9 cellular contexts compared by ENCODE assay signal in the genomic region with DNA sequence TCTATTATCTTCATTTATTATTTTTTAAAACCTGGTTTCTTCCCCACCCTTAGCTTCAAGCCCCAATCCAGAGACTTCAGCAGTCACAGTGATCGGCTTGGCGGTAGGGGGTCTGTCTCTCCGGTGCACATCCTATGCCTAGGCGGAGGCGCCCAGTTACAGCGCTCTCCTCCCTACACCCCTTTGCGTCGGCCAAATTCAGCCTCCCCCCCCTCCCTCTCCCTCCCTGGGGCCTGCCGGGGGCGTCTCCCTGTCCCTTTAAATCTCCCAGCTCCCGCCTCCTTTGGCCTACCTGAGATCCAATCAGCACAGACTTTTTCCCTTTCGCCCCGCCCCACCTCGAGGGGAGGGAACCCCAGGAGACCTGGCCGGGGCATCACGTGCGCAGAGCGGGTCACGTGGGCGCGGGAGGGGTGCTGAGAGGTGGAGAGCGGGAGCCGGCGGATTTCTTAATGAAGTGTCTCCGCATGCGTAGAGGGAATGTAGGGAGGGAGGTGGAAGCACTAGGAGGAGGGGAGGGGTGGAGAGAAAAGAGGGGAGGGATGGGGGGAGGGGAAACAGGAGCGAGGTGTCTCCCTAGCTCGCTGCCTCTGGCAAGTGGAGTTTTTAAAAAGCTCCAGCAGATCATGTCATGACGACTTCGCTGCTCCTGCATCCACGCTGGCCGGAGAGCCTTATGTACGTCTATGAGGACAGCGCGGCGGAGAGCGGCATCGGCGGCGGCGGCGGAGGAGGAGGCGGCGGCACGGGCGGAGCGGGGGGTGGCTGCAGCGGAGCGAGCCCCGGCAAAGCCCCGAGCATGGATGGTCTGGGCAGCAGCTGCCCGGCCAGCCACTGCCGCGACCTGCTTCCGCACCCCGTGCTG. TPM values are rescaled to one million over a fixed set of nuclear protein-coding genes. Genes with fewer than 3 reads are reported as not detected.
A peak's percentile ranks its signal among the peaks of the same experiment; 100 is the strongest.
DNase-seq lines count a peak whose midpoint lies in the region; ATAC-seq and TF ChIP-seq lines count a peak whose summit lies in the region.
"Had no signal": no experiment of that assay in that cellular context is flagged by ENCODE, and none has a peak within 500 bp of the region (broad histone marks: within the 10 kb centered on the region; RNA-seq: fewer than 3 reads in every experiment).

A gene with protein sequence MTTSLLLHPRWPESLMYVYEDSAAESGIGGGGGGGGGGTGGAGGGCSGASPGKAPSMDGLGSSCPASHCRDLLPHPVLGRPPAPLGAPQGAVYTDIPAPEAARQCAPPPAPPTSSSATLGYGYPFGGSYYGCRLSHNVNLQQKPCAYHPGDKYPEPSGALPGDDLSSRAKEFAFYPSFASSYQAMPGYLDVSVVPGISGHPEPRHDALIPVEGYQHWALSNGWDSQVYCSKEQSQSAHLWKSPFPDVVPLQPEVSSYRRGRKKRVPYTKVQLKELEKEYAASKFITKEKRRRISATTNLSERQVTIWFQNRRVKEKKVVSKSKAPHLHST (plus strand): TSS at position 556 of the 865 bp plus-strand sequence. CDS start 76 bp downstream, at position 632.

- in situ Hi-C loops in ACHN (cut with HindIII; ENCODE audit: low pct_ligation_motif_present, low pct_unique_long_range_greater_than_20kb, low sequenced_read_pairs): no loop called here

- TF ChIP-seq CTCF in HEK293 (tag by site-specific recombination; IDR thresholded peaks at IDR 0.05) (peak; percentile 9; the same call in 1 of the 2 replicates), osteocyte (IDR thresholded peaks at IDR 0.05) (no peak)

- POLR2A ChIA-PET in HEK293 (lab: Yijun Ruan, JAX): interaction anchor here (0.6 to 2.0 kb wide), 18 partner anchors 11 to 662 kb away, joined by 3 to 13 read pairs (median 4); a partner anchor contains a TSS

- H3K4me1 Mint-ChIP-seq in osteocyte (ENCODE audit: unreplicated experiment): peaks cover 9% of the 10 kb centered on the region

- no peaks in the 10 kb centered on the region for H3K9me3 ChIP-seq in HEK293 (ENCODE audit: control insufficient read depth, insufficient read depth, low read depth, low read length)

- H3K4me3 Mint-ChIP-seq in osteocyte (ENCODE audit: unreplicated experiment): no peak within 1 kb of the TSS

- DNase-seq in ACHN (peak; percentile 100), NCI-H82 treated with DMSO at 0.1 percent for 48 hours (lab: John Stamatoyannopoulos, UW; ENCODE audit: unreplicated experiment) (peak; percentile 97), ecto neural progenitor cell (ENCODE audit: low spot score) (peak; percentile 98), osteocyte (ENCODE audit: extremely low spot score, unreplicated experiment) (peak; percentile 84)

- no peak within 1 kb of the TSS for H3K27ac Mint-ChIP-seq in osteocyte (ENCODE audit: unreplicated experiment)

- peaks cover 6% of the 10 kb centered on the region; the same call in 1 of the 2 replicates for H3K4me1 ChIP-seq in HEK293 (ENCODE audit: control insufficient read depth, insufficient read depth, low read length)

- peak within 1 kb of the TSS; percentile 63 for H3K4me3 ChIP-seq in HEK293 (ENCODE audit: low read depth, low read length)

- peaks cover 91% of the 10 kb centered on the region for H3K27me3 Mint-ChIP-seq in osteocyte (ENCODE audit: unreplicated experiment)

- CTCF ChIA-PET in HEK293 (lab: Yijun Ruan, JAX): interaction anchor here (0.5 to 2.2 kb wide), 14 partner anchors 46 to 463 kb away, joined by 3 to 7 read pairs (median 4); a partner anchor contains a TSS

- H3K27ac ChIP-seq in HEK293 (ENCODE audit: extremely low read depth, low read depth, low read length): peak within 1 kb of the TSS; percentile 94

- ATAC-seq in GM18868 (IDR thresholded peaks at IDR 0.05; ENCODE audit: unreplicated experiment) (no peak), HG02973 (IDR thresholded peaks at IDR 0.05; ENCODE audit: unreplicated experiment) (no peak), GM18498 (IDR thresholded peaks at IDR 0.05; ENCODE audit: unreplicated experiment) (no peak)

- H3K36me3 Mint-ChIP-seq in osteocyte (ENCODE audit: unreplicated experiment): no peaks in the 10 kb centered on the region

- H3K36me3 ChIP-seq in HEK293 (ENCODE audit: control insufficient read depth in 2 of 2, insufficient read depth in 1 of 2, low read length in 2 of 2): no peaks in the 10 kb centered on the region

- H3K9me3 Mint-ChIP-seq in osteocyte (ENCODE audit: unreplicated experiment): no peaks in the 10 kb centered on the region

TF ChIP-seq in HEK293, 187 proteins besides CTCF, POLR2A, EP300 and RAD21 (continues in another document):
- TF ChIP-seq ZFP37 (tag by site-specific recombination; IDR thresholded peaks at IDR 0.05) (peak; percentile 29; the same call in 1 of the 2 replicates), ZNF24 (tag by site-specific recombination; IDR thresholded peaks at IDR 0.05) (peak; percentile 69; the same call in 1 of the 2 replicates), ZNF555 (tag by site-specific recombination; conservative IDR thresholded peaks at IDR 0.05) (no peak), SCRT2 (tag by site-specific recombination; IDR thresholded peaks at IDR 0.05) (no peak), ZNF596 (tag by site-specific recombination; IDR thresholded peaks at IDR 0.05) (peak; percentile 56; the same call in 1 of the 2 replicates), ZNF354C (tag by site-specific recombination; IDR thresholded peaks at IDR 0.05; ENCODE audit: borderline replicate concordance, low read depth) (no peak), SETDB1 (IDR thresholded peaks at IDR 0.05; ENCODE audit: insufficient read length, low read length) (no peak), ZNF571 (tag by site-specific recombination; IDR thresholded peaks at IDR 0.05) (no peak), ZNF114 (tag by site-specific recombination; IDR thresholded peaks at IDR 0.05) (no peak), MZF1 (tag by site-specific recombination; IDR thresholded peaks at IDR 0.05; ENCODE audit: borderline replicate concordance) (no peak), ZSCAN16 (tag by site-specific recombination; IDR thresholded peaks at IDR 0.05) (no peak), ZNF214 (tag by site-specific recombination; IDR thresholded peaks at IDR 0.05; ENCODE audit: borderline replicate concordance) (no peak), KLF8 (tag by site-specific recombination; IDR thresholded peaks at IDR 0.05) (peak; percentile 94), ZFP41 (tag by site-specific recombination; IDR thresholded peaks at IDR 0.05; ENCODE audit: borderline replicate concordance) (no peak), ZNF37A (tag by site-specific recombination; IDR thresholded peaks at IDR 0.05) (no peak), ZNF223 (tag by site-specific recombination; IDR thresholded peaks at IDR 0.05) (no peak), ZNF658 (tag by site-specific recombination; IDR thresholded peaks at IDR 0.05) (no peak), ZNF202 (tag by site-specific recombination; IDR thresholded peaks at IDR 0.05; ENCODE audit: borderline replicate concordance) (no peak), FEZF1 (tag by site-specific recombination; IDR thresholded peaks at IDR 0.05) (no peak), ZNF391 (tag by site-specific recombination; IDR thresholded peaks at IDR 0.05; ENCODE audit: borderline replicate concordance, low read depth) (peak; percentile 80; the same call in 1 of the 2 replicates), ZNF629 (tag by site-specific recombination; IDR thresholded peaks at IDR 0.05) (peak; percentile 61), ZIC2 (tag by site-specific recombination; IDR thresholded peaks at IDR 0.05) (peak; percentile 91), ZNF501 (tag by site-specific recombination; IDR thresholded peaks at IDR 0.05) (peak; percentile 29; the same call in 1 of the 2 replicates), ZNF174 (tag by site-specific recombination; IDR thresholded peaks at IDR 0.05) (no peak), ZNF423 (tag by site-specific recombination; IDR thresholded peaks at IDR 0.05) (peak; percentile 54; the same call in 1 of the 2 replicates)
- TF ChIP-seq, protein P1, sequence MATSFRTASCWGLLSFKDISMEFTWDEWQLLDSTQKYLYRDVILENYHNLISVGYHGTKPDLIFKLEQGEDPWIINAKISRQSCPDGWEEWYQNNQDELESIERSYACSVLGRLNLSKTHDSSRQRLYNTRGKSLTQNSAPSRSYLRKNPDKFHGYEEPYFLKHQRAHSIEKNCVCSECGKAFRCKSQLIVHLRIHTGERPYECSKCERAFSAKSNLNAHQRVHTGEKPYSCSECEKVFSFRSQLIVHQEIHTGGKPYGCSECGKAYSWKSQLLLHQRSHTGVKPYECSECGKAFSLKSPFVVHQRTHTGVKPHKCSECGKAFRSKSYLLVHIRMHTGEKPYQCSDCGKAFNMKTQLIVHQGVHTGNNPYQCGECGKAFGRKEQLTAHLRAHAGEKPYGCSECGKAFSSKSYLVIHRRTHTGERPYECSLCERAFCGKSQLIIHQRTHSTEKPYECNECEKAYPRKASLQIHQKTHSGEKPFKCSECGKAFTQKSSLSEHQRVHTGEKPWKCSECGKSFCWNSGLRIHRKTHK (tag by site-specific recombination; IDR thresholded peaks at IDR 0.05): no peak
- TF ChIP-seq, protein P2, sequence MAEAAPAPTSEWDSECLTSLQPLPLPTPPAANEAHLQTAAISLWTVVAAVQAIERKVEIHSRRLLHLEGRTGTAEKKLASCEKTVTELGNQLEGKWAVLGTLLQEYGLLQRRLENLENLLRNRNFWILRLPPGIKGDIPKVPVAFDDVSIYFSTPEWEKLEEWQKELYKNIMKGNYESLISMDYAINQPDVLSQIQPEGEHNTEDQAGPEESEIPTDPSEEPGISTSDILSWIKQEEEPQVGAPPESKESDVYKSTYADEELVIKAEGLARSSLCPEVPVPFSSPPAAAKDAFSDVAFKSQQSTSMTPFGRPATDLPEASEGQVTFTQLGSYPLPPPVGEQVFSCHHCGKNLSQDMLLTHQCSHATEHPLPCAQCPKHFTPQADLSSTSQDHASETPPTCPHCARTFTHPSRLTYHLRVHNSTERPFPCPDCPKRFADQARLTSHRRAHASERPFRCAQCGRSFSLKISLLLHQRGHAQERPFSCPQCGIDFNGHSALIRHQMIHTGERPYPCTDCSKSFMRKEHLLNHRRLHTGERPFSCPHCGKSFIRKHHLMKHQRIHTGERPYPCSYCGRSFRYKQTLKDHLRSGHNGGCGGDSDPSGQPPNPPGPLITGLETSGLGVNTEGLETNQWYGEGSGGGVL (tag by site-specific recombination; IDR thresholded peaks at IDR 0.05): peak; percentile 90
- TF ChIP-seq, protein P3, sequence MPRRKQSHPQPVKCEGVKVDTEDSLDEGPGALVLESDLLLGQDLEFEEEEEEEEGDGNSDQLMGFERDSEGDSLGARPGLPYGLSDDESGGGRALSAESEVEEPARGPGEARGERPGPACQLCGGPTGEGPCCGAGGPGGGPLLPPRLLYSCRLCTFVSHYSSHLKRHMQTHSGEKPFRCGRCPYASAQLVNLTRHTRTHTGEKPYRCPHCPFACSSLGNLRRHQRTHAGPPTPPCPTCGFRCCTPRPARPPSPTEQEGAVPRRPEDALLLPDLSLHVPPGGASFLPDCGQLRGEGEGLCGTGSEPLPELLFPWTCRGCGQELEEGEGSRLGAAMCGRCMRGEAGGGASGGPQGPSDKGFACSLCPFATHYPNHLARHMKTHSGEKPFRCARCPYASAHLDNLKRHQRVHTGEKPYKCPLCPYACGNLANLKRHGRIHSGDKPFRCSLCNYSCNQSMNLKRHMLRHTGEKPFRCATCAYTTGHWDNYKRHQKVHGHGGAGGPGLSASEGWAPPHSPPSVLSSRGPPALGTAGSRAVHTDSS (tag by site-specific recombination; IDR thresholded peaks at IDR 0.05): no peak

RNA-seq across cellular contexts. Expression of the gene that starts here (rescaled TPM):
- not detected in 2 replicates for total RNA-seq in osteocyte
- total RNA-seq: dermis microvascular lymphatic vessel endothelial cell had no signal

Comparison
In these comparisons a context has a peak if more than half of its experiments do, and no peak if none do; other contexts are left out.
1. Peak in DNase-seq in osteocyte; RNA of the gene not detected or under 1 TPM.